ENCODE assay signal across 9 cellular contexts in genomic region chrY:13479828-13480227, GRCh38. TPM values are rescaled to one million over a fixed set of nuclear protein-coding genes. Genes with fewer than 3 reads are reported as not detected.
A peak's percentile ranks its signal among the peaks of the same experiment; 100 is the strongest.
DNase-seq lines count a peak whose midpoint lies in the region; ATAC-seq, FAIRE-seq and TF ChIP-seq lines count a peak whose summit lies in the region.
"Had no signal": no experiment of that assay in that cellular context is flagged by ENCODE, and none has a peak within 500 bp of the region (broad histone marks: within the 10 kb centered on the region; RNA-seq: fewer than 3 reads in every experiment).

Gene UTY, minus strand, starts transcription at chrY:13480033. Its CDS starts 368 bp downstream, at chrY:13479665.

- TF ChIP-seq POLR2A in GM12891 (IDR thresholded peaks at IDR 0.05; ENCODE audit: low read depth, low read length) = no peak

- peak; percentile 97 for ATAC-seq in HG03571 (IDR thresholded peaks at IDR 0.05; ENCODE audit: unreplicated experiment)

- peak; percentile 18 for DNase-seq in GM12891 (ENCODE audit: insufficient read length, low spot score)
- peak; percentile 80 for DNase-seq in activated CD4-positive, alpha-beta T cell treated with anti-CD3 and anti-CD28 coated beads for 48 hours
- DNase-seq in foreskin melanocyte = peak; percentile 84
- DNase-seq in stimulated activated CD4-positive, alpha-beta T cell treated with anti-CD3 and anti-CD28 coated beads, Interleukin-12 subunit alpha, Interleukin-12 subunit beta, amount 100 ng/mL, for 48 hours (ENCODE audit: low read depth in 2 of 3, low spot score in 1 of 3) = peak in 2 of 3 donors; percentile 60 to 65
- no peak for DNase-seq in SHP77 (lab: John Stamatoyannopoulos, UW)
- no peak for DNase-seq in midbrain (lab: John Stamatoyannopoulos, UW)
- no peak for DNase-seq in dorsolateral prefrontal cortex

- no peak for TF ChIP-seq CTCF in dorsolateral prefrontal cortex (IDR thresholded peaks at IDR 0.05 in 54 of 56, conservative IDR thresholded peaks at IDR 0.05 in 2 of 56; ENCODE audit: low read depth in 1 of 56, partially characterized antibody in 56 of 56)

- peak within 1 kb of the TSS in 12 of 59 donors; percentile 80 to 97 (median 94) for H3K27ac ChIP-seq in dorsolateral prefrontal cortex

- peak; percentile 100 for FAIRE-seq in GM12891 (lab: Jason Lieb, UNC)

- peak within 1 kb of the TSS in 12 of 59 donors; percentile 55 to 81 (median 71) for H3K4me3 ChIP-seq in dorsolateral prefrontal cortex

- intact Hi-C loops in dorsolateral prefrontal cortex (cut with DNase I) = loop anchor here in 1 of 2 donors (2.0 kb wide), 1 partner anchor 225 kb away; no protein-coding TSS in a partner anchor

- H3K27me3 ChIP-seq in dorsolateral prefrontal cortex = no peaks in the 10 kb centered on the region

TF ChIP-seq in GM12891, 5 proteins besides CTCF, POLR2A, EP300 and RAD21:
- TF ChIP-seq POU2F2 (IDR thresholded peaks at IDR 0.05; ENCODE audit: low read depth, low read length) (no peak), POLR2AphosphoS5 (IDR thresholded peaks at IDR 0.05; ENCODE audit: low read depth, low read length) (no peak), SPI1 (IDR thresholded peaks at IDR 0.05; ENCODE audit: low read depth, low read length) (no peak), TAF1 (IDR thresholded peaks at IDR 0.05; ENCODE audit: low read depth, low read length) (no peak; the same call in 1 of the 2 replicates), PAX5 (IDR thresholded peaks at IDR 0.05; ENCODE audit: insufficient read depth, low read length, severe bottlenecking) (no peak)

RNA-seq across cellular contexts. Expression of gene UTY, which starts in this region (rescaled TPM):
- polyA plus RNA-seq in GM12891 (2012; ENCODE audit: low read depth, missing spikeins) = 5.5 TPM
- 10 to 100 TPM in 30 of 120 experiments, under 1 TPM in 3, not detected in 87; 0.07 to 57.2 (median 33.9) TPM for total RNA-seq in dorsolateral prefrontal cortex
- polyA plus RNA-seq: IgD-negative memory B cell had no signal

Comparison
In these comparisons a context has a peak if more than half of its experiments do, and no peak if none do; other contexts are left out.
1. DNase-seq: peak in GM12891 (single experiment), activated CD4-positive, alpha-beta T cell treated with anti-CD3 and anti-CD28 coated beads for 48 hours (single experiment), foreskin melanocyte (single experiment) and stimulated activated CD4-positive, alpha-beta T cell treated with anti-CD3 and anti-CD28 coated beads, Interleukin-12 subunit alpha, Interleukin-12 subunit beta, amount 100 ng/mL, for 48 hours (2 of 3); none in SHP77 (0 of 2), midbrain (single experiment) and dorsolateral prefrontal cortex (0 of 10).